1 cellular context compared by ENCODE assay signal in the genomic region with DNA sequence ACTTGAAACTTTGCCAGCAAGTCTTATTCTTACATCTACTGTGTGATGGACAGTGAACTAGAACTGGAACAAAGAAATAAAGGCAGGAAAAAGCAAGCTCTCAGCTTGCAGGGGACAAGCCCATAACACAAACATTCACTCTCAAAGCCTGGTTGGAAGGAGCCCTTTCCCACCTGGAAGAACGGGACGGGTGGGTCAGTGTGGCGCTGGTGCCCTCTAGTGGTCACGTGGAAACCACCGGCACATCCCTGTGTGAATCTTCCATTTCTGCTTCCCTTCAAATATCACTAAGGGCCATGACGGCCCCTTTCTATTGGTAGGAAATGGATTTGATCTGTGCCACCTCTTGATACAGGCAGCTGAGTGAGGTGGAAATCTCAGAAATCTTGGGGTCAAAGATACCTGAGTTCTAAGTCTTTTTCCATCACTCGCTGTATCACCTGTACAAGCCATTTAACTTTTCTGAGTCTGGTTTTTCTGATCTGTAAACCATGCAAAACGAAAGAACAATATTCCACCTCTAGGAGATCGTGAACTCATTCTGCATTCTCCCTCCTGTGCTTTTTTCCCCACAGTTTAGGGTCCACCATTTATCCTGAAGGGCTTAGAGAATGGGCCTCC.
TF ChIP-seq lines count a peak whose summit lies in the region.

No MANE protein-coding gene starts in this region.

TF ChIP-seq in GM12878, 131 proteins besides CTCF, POLR2A, EP300 and RAD21 (continued from another document):
- TF ChIP-seq, protein P1, sequence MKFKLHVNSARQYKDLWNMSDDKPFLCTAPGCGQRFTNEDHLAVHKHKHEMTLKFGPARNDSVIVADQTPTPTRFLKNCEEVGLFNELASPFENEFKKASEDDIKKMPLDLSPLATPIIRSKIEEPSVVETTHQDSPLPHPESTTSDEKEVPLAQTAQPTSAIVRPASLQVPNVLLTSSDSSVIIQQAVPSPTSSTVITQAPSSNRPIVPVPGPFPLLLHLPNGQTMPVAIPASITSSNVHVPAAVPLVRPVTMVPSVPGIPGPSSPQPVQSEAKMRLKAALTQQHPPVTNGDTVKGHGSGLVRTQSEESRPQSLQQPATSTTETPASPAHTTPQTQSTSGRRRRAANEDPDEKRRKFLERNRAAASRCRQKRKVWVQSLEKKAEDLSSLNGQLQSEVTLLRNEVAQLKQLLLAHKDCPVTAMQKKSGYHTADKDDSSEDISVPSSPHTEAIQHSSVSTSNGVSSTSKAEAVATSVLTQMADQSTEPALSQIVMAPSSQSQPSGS (IDR thresholded peaks at IDR 0.05; ENCODE audit: low read length), result no peak
- TF ChIP-seq YY1 (IDR thresholded peaks at IDR 0.05; ENCODE audit: low read depth, low read length) (peak; percentile 37; the same call in 1 of the 2 replicates), BHLHE40 (IDR thresholded peaks at IDR 0.05; ENCODE audit: borderline replicate concordance in 1 of 2, low read depth in 2 of 2, low read length in 1 of 2) (0 out of 4 replicates have a peak, but pooled peaks of 1 of the 2 experiments have one; percentile 16), TBL1XR1 (IDR thresholded peaks at IDR 0.05; ENCODE audit: low read depth, low read length) (no peak), RUNX3 (IDR thresholded peaks at IDR 0.05; ENCODE audit: low read length) (peak; percentile 50), ZZZ3 (IDR thresholded peaks at IDR 0.05; ENCODE audit: control insufficient read depth, insufficient read length, low read depth) (no peak)
